In the genomic region with DNA sequence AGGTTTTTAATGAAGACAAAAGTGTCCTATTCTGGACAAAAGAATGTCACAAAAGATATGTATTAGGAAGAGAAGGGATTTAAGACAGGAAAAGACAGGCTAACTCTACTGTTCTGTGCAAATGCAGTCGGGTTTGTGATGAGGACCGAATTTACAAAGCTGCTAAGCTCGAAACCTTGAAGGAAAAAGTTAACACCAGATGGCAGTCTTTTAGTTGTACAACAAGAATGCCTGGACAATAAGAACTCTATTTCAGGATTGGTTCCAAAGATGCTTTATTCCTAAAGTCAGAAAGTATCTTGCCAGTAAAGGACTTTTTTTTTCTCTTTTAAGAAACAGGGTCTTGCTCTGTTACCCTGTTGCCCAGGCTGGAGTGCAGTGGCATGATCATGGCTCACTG, we compare ENCODE assay signal across 10 cellular contexts.
DNase-seq lines count a peak whose midpoint lies in the region; ATAC-seq and TF ChIP-seq lines count a peak whose summit lies in the region.
"Had no signal": no experiment of that assay in that cellular context is flagged by ENCODE, and none has a peak within 500 bp of the region (broad histone marks: within the 10 kb centered on the region; RNA-seq: fewer than 3 reads in every experiment).

No MANE protein-coding gene starts in this region.

- TF ChIP-seq CTCF in C4-2B (conservative IDR thresholded peaks at IDR 0.05): peak; percentile 50

- H3K27ac ChIP-seq in C4-2B: no peak overlapping the region
- H3K27ac ChIP-seq: parathyroid adenoma had no signal

- H3K4me1 Mint-ChIP-seq in stimulated activated naive CD8-positive, alpha-beta T cell treated with anti-CD3 and anti-CD28 coated beads, Interleukin-15, amount 100 ng/mL, for 72 hours: no peaks in the 10 kb centered on the region

- no peak for ATAC-seq in HG03095 (IDR thresholded peaks at IDR 0.05; ENCODE audit: unreplicated experiment)
- no peak for ATAC-seq in stimulated activated naive CD8-positive, alpha-beta T cell treated with anti-CD3 and anti-CD28 coated beads, Interleukin-15, amount 100 ng/mL, for 72 hours

- TF ChIP-seq RAD21 in Ishikawa (IDR thresholded peaks at IDR 0.05; ENCODE audit: low read depth): peak; percentile 21; the same call in 1 of the 2 replicates

- H3K27me3 Mint-ChIP-seq in stimulated activated naive CD8-positive, alpha-beta T cell treated with anti-CD3 and anti-CD28 coated beads, Interleukin-15, amount 100 ng/mL, for 72 hours: no peaks in the 10 kb centered on the region

- no peak for TF ChIP-seq EP300 in Ishikawa (IDR thresholded peaks at IDR 0.05; ENCODE audit: borderline replicate concordance)

- no peak overlapping the region for H3K27ac Mint-ChIP-seq in stimulated activated naive CD8-positive, alpha-beta T cell treated with anti-CD3 and anti-CD28 coated beads, Interleukin-15, amount 100 ng/mL, for 72 hours

- no peaks in the 10 kb centered on the region for H3K9me3 Mint-ChIP-seq in stimulated activated naive CD8-positive, alpha-beta T cell treated with anti-CD3 and anti-CD28 coated beads, Interleukin-15, amount 100 ng/mL, for 72 hours

- DNase-seq in amniotic stem cell (lab: John Stamatoyannopoulos, UW): peak; percentile 8
- DNase-seq in kidney glomerular epithelial cell (lab: John Stamatoyannopoulos, UW): peak; percentile 14
- DNase-seq in UCSD-AML1 (lab: John Stamatoyannopoulos, UW; ENCODE audit: unreplicated experiment): no peak
- no peak for DNase-seq in activated CD8-positive, alpha-beta memory T cell treated with anti-CD3 and anti-CD28 coated beads for 24 hours
- no peak for DNase-seq in stimulated activated naive CD8-positive, alpha-beta T cell treated with anti-CD3 and anti-CD28 coated beads, Interleukin-15, amount 100 ng/mL, for 72 hours
- DNase-seq: foreskin melanocyte had no signal

- no peak overlapping the region for H3K4me3 Mint-ChIP-seq in stimulated activated naive CD8-positive, alpha-beta T cell treated with anti-CD3 and anti-CD28 coated beads, Interleukin-15, amount 100 ng/mL, for 72 hours

TF ChIP-seq in Ishikawa, 13 proteins besides CTCF, POLR2A, EP300 and RAD21:
- TF ChIP-seq TAF1 (IDR thresholded peaks at IDR 0.05; ENCODE audit: low read depth): no peak
- TF ChIP-seq FOXM1 (IDR thresholded peaks at IDR 0.05; ENCODE audit: borderline replicate concordance, low read depth): no peak
- TF ChIP-seq YY1 (IDR thresholded peaks at IDR 0.05; ENCODE audit: low read depth): no peak
- TF ChIP-seq NFIC (IDR thresholded peaks at IDR 0.05): no peak
- TF ChIP-seq TCF12 (IDR thresholded peaks at IDR 0.05; ENCODE audit: low read depth): no peak
- no peak for TF ChIP-seq USF1 (IDR thresholded peaks at IDR 0.05)
- TF ChIP-seq EGR1 (IDR thresholded peaks at IDR 0.05): no peak
- no peak for TF ChIP-seq MAX (IDR thresholded peaks at IDR 0.05)
- TF ChIP-seq TEAD4 (IDR thresholded peaks at IDR 0.05): no peak
- no peak for TF ChIP-seq CREB1 (IDR thresholded peaks at IDR 0.05; ENCODE audit: low read depth)
- no peak for TF ChIP-seq REST (IDR thresholded peaks at IDR 0.05; ENCODE audit: low read depth)
- no peak for TF ChIP-seq ZBTB7A (IDR thresholded peaks at IDR 0.05; ENCODE audit: low read depth)
- no peak for TF ChIP-seq CEBPB (IDR thresholded peaks at IDR 0.05)

Comparison
In these comparisons a context has a peak if more than half of its experiments do, and no peak if none do; other contexts are left out.
1. DNase-seq: peak in amniotic stem cell (single experiment) and kidney glomerular epithelial cell (single experiment); none in UCSD-AML1 (single experiment), activated CD8-positive, alpha-beta memory T cell treated with anti-CD3 and anti-CD28 coated beads for 24 hours (single experiment) and stimulated activated naive CD8-positive, alpha-beta T cell treated with anti-CD3 and anti-CD28 coated beads, Interleukin-15, amount 100 ng/mL, for 72 hours (0 of 2).